Comparison of ENCODE assay signal across 15 cellular contexts in the genomic region with DNA sequence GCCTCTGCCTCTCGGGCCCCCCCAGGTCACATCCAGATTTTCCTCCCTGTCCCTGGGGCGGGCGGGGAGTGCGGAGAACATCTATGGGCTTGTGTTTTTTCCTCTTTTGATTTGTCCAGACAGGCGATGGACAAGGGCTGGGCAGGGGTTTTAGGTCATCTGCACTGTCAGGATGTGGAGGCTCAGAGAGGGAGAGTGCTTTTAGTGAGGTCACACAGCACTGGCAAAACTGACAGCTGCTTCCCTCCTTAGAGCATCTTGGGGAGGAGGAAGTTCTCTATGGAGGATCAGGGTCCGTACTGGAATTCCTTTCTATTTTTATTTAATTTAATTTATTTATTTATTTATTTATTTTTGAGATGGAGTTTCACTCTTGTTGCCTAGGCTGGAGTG. TPM values are rescaled to one million over a fixed set of nuclear protein-coding genes. Genes with fewer than 3 reads are reported as not detected.
A peak's percentile ranks its signal among the peaks of the same experiment; 100 is the strongest.
DNase-seq lines count a peak whose midpoint lies in the region; ATAC-seq, FAIRE-seq and TF ChIP-seq lines count a peak whose summit lies in the region.
"Had no signal": no experiment of that assay in that cellular context is flagged by ENCODE, and none has a peak within 500 bp of the region (broad histone marks: within the 10 kb centered on the region; RNA-seq: fewer than 3 reads in every experiment).

No MANE protein-coding gene starts in this region.

- BruUV-seq in HepG2 (replicated peaks; lab: Mats Ljungman, UMichigan): no TSS peak

- intact Hi-C loops in body of pancreas (cut with DNase I) (no loop called here), HepG2 (cut with micrococcal nuclease; ENCODE audit: unreplicated experiment) (no loop called here)

- no peak for DNase-seq in AG10803 (ENCODE audit: low read depth)
- DNase-seq in body of pancreas: no peak
- no peak for DNase-seq in HepG2 (ENCODE audit: low spot score)
- DNase-seq in NCI-H1417 (lab: John Stamatoyannopoulos, UW): no peak
- DNase-seq in stimulated activated CD8-positive, alpha-beta memory T cell treated with anti-CD3 and anti-CD28 coated beads, Interleukin-4, amount 100 ng/mL, for 48 hours: no peak
- DNase-seq: activated CD4-positive, alpha-beta T cell treated with anti-CD3 and anti-CD28 coated beads, Interleukin-2, amount 10 ng/mL, durations not matched to agents 7 days and 5 days; central memory CD4-positive, alpha-beta T cell; DMS79 treated with DMSO at 0.1 percent for 48 hours; Karpas-422; NCI-H2081; T-cell had no signal

- in situ Hi-C loops in HepG2 (cut with HindIII; ENCODE audit: extremely low pct_ligation_motif_present, low pct_unique_long_range_greater_than_20kb): no loop called here

- TF ChIP-seq RAD21 in HepG2 (CRISPR knock-in tag; IDR thresholded peaks at IDR 0.05): no peak

- H4K20me1 ChIP-seq in HepG2 (ENCODE audit: insufficient read depth, low read length): no peaks in the 10 kb centered on the region

- TF ChIP-seq EP300 in HepG2 (IDR thresholded peaks at IDR 0.05; ENCODE audit: low read depth in 2 of 2, low read length in 2 of 2) (no peak), HepG2 (CRISPR knock-in tag; IDR thresholded peaks at IDR 0.05; ENCODE audit: borderline replicate concordance) (no peak)

- H3K27ac ChIP-seq in body of pancreas (peak overlapping the region; percentile 98 to 100 (median 100)), HepG2 (ENCODE audit: extremely low read length, insufficient read depth, low read length) (no peak overlapping the region), skin epidermis (peak overlapping the region; percentile 85 to 100 (median 99))

- H3K4me3 ChIP-seq in AG10803 (ENCODE audit: low read length) (peak overlapping the region; percentile 54), body of pancreas (no peak overlapping the region), HepG2 (replicated peaks in 1 of 3; ENCODE audit: insufficient read depth in 1 of 3, low read depth in 2 of 3, low read length in 3 of 3) (no peak overlapping the region), skin epidermis (peak overlapping the region in 4 of 7 experiments; percentile 25 to 41 (median 28))

- ATAC-seq in body of pancreas (no peak), HepG2 (no peak), HG03280 (IDR thresholded peaks at IDR 0.05; ENCODE audit: unreplicated experiment) (no peak), GM21825 (IDR thresholded peaks at IDR 0.05; ENCODE audit: unreplicated experiment) (no peak)
- ATAC-seq: T-cell had no signal

- H3K4me1 ChIP-seq in body of pancreas: peaks cover 97% of the 10 kb centered on the region
- peaks cover 67% of the 10 kb centered on the region for H3K4me1 ChIP-seq in HepG2 (ENCODE audit: insufficient read depth, low read length)

- POLR2A ChIA-PET in HepG2 (lab: Yijun Ruan, JAX): no interaction called here

- CTCF ChIA-PET in HepG2 (lab: Yijun Ruan, JAX; ENCODE audit: low intra/inter-chr PET ratio, low total read pairs): no interaction called here

- H3K36me3 ChIP-seq in body of pancreas (replicated peaks in 1 of 2; ENCODE audit: insufficient read depth in 1 of 2, low read depth in 2 of 2) (peaks cover 0 to 2% of the 10 kb centered on the region in 2 donors), HepG2 (replicated peaks in 1 of 2; ENCODE audit: control insufficient read depth in 1 of 2, insufficient read depth in 2 of 2, low read length in 2 of 2) (no peaks in the 10 kb centered on the region)

- H3K9me3 ChIP-seq in body of pancreas: no peaks in the 10 kb centered on the region
- H3K9me3 ChIP-seq in HepG2 (ENCODE audit: low read length): no peaks in the 10 kb centered on the region

- H3K27me3 ChIP-seq in body of pancreas (no peaks in the 10 kb centered on the region), HepG2 (ENCODE audit: control insufficient read depth in 1 of 2, insufficient read depth in 2 of 2, low read length in 2 of 2) (no peaks in the 10 kb centered on the region)

- TF ChIP-seq CTCF in AG10803 (conservative IDR thresholded peaks at IDR 0.05; ENCODE audit: low read length) (no peak), body of pancreas (IDR thresholded peaks at IDR 0.05) (no peak), HepG2 (CRISPR knock-in tag; IDR thresholded peaks at IDR 0.05) (no peak)

- no peak overlapping the region for H3K9ac ChIP-seq in HepG2 (ENCODE audit: insufficient read depth, low read depth, low read length)

- H3K4me2 ChIP-seq in HepG2 (ENCODE audit: low read depth, low read length): no peak overlapping the region

- H2AFZ ChIP-seq in HepG2 (ENCODE audit: low read length): no peak overlapping the region

- no peak for TF ChIP-seq POLR2A in body of pancreas (IDR thresholded peaks at IDR 0.05)
- no peak for TF ChIP-seq POLR2A in HepG2 (IDR thresholded peaks at IDR 0.05; ENCODE audit: insufficient read depth in 1 of 2, low read depth in 2 of 2, low read length in 2 of 2)

- 56 to 61% methylated on average over 5 to 6 of the region's 6 CpGs for WGBS in body of pancreas, 2 donors
- WGBS in HepG2 (ENCODE audit: low lambda C conversion rate): 94% methylated on average over 6 of the region's 6 CpGs

- no peak for FAIRE-seq in HepG2 (lab: Jason Lieb, UNC)
- FAIRE-seq: GM12892 had no signal

- no peaks in the 10 kb centered on the region for H3K79me2 ChIP-seq in HepG2 (ENCODE audit: insufficient read depth, low read length)

TF ChIP-seq in HepG2, 621 proteins besides CTCF, POLR2A, EP300 and RAD21:
- TF ChIP-seq CHD4 (IDR thresholded peaks at IDR 0.05; ENCODE audit: borderline replicate concordance, low read length): 0 out of 2 replicates have a peak, but pooled peaks have one; percentile 15
- TF ChIP-seq ZNF768 (CRISPR knock-in tag; IDR thresholded peaks at IDR 0.05): peak; percentile 96
- TF ChIP-seq ZNF746 (CRISPR knock-in tag; IDR thresholded peaks at IDR 0.05): no peak
- TF ChIP-seq AGO1 (IDR thresholded peaks at IDR 0.05; ENCODE audit: low read depth, low read length, poor library complexity, severe bottlenecking): peak; percentile 41
- TF ChIP-seq, protein P1, sequence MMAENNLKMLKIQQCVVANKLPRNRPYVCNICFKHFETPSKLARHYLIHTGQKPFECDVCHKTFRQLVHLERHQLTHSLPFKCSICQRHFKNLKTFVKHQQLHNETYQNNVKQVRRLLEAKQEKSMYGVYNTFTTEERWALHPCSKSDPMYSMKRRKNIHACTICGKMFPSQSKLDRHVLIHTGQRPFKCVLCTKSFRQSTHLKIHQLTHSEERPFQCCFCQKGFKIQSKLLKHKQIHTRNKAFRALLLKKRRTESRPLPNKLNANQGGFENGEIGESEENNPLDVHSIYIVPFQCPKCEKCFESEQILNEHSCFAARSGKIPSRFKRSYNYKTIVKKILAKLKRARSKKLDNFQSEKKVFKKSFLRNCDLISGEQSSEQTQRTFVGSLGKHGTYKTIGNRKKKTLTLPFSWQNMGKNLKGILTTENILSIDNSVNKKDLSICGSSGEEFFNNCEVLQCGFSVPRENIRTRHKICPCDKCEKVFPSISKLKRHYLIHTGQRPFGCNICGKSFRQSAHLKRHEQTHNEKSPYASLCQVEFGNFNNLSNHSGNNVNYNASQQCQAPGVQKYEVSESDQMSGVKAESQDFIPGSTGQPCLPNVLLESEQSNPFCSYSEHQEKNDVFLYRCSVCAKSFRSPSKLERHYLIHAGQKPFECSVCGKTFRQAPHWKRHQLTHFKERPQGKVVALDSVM (CRISPR knock-in tag; IDR thresholded peaks at IDR 0.05): peak; percentile 41; the same call in 1 of the 2 replicates

RNA-seq across cellular contexts. Expression of a gene that starts 38.9 kb away (rescaled TPM):
- total RNA-seq in body of pancreas (100 to 1,000 TPM; 178 to 186 TPM), HepG2 (2016; rRNA removed; fragmentation: Illumina TruSeq; extraction: Trizol) (2.5 and 2.9 TPM in 2 replicates)
- 2.9 and 3.0 TPM in 2 replicates for total RNA-seq in HepG2 (2016; cell fraction: cytosol; rRNA removed; fragmentation: Illumina TruSeq; extraction: Trizol; ENCODE audit: low read depth)
- 3.0 and 3.2 TPM in 2 replicates for total RNA-seq in HepG2 (2016; cell fraction: insoluble cytoplasmic fraction; rRNA removed; fragmentation: Illumina TruSeq; extraction: Trizol)
- total RNA-seq in HepG2 (2016; cell fraction: membrane; rRNA removed; fragmentation: Illumina TruSeq; extraction: Trizol): 2.5 and 2.9 TPM in 2 replicates
- 3.8 and 5.6 TPM in 2 replicates for total RNA-seq in HepG2 (2016; cell fraction: nucleus; rRNA removed; fragmentation: Illumina TruSeq; extraction: Trizol)
- polyA plus RNA-seq in HepG2 (2011; rRNA removed): 1.3 and 1.6 TPM in 2 replicates
- 0.71 and 0.79 TPM in 2 replicates for polyA plus RNA-seq in HepG2 (2011; cell fraction: cytosol; rRNA removed)
- polyA plus RNA-seq in HepG2 (2011; cell fraction: nucleus; rRNA removed): 5.1 and 8.1 TPM in 2 replicates
- 5.9 and 8.4 TPM in 2 replicates for polyA plus RNA-seq in HepG2 (2012)
- 1.1 and 1.4 TPM in 2 replicates for polyA plus RNA-seq in HepG2 (2016; cell fraction: cytosol; fragmentation: Illumina TruSeq; extraction: Trizol; ENCODE audit: low read depth)
- 8.2 and 9.6 TPM in 2 replicates for polyA plus RNA-seq in HepG2 (2016; cell fraction: insoluble cytoplasmic fraction; fragmentation: Illumina TruSeq; extraction: Trizol; ENCODE audit: low read depth)
- polyA plus RNA-seq in HepG2 (2016; cell fraction: membrane; fragmentation: Illumina TruSeq; extraction: Trizol; ENCODE audit: low read depth): 4.6 and 4.8 TPM in 2 replicates
- polyA plus RNA-seq in HepG2 (2016; cell fraction: nucleus; fragmentation: Illumina TruSeq; extraction: Trizol; ENCODE audit: insufficient read depth, low read depth): 7.4 and 9.8 TPM in 2 replicates
- polyA minus RNA-seq in HepG2 (2011; rRNA and poly(A)+ RNA removed; ENCODE audit: low replicate concordance): 5.3 and 16.7 TPM in 2 replicates
- polyA minus RNA-seq in HepG2 (2011; cell fraction: cytosol; rRNA and poly(A)+ RNA removed): 5.2 and 5.4 TPM in 2 replicates
- 5.1 and 5.3 TPM in 2 replicates for polyA minus RNA-seq in HepG2 (2011; cell fraction: nucleus; rRNA and poly(A)+ RNA removed)

Comparison
In these comparisons a context has a peak if more than half of its experiments do, and no peak if none do; other contexts are left out.
1. H3K4me3 ChIP-seq: peak in AG10803 (single experiment) and skin epidermis (4 of 7); none in body of pancreas (0 of 2) and HepG2 (0 of 3).
2. RNA of a gene that starts 38.9 kb away (total RNA-seq): 178 to 186 TPM in body of pancreas; 2.5 to 5.6 TPM in HepG2; every median in the first group is over 10 times any median in the second.